Comparison of ENCODE assay signal across 25 cellular contexts in genomic region chr14:35236806-35237205, GRCh38. TPM values are rescaled to one million over a fixed set of nuclear protein-coding genes. Genes with fewer than 3 reads are reported as not detected.
A peak's percentile ranks its signal among the peaks of the same experiment; 100 is the strongest.
DNase-seq lines count a peak whose midpoint lies in the region; ATAC-seq, FAIRE-seq and TF ChIP-seq lines count a peak whose summit lies in the region.
"Had no signal": no experiment of that assay in that cellular context is flagged by ENCODE, and none has a peak within 500 bp of the region (broad histone marks: within the 10 kb centered on the region; RNA-seq: fewer than 3 reads in every experiment).

No MANE protein-coding gene starts in this region.

- H3K9me3 ChIP-seq in HepG2 (ENCODE audit: low read length) (no peaks in the 10 kb centered on the region), right lobe of liver (no peaks in the 10 kb centered on the region), IMR-90 (ENCODE audit: control insufficient read depth, insufficient read depth, low read length) (no peaks in the 10 kb centered on the region)
- H3K9me3 ChIP-seq: A549, Caco-2, SK-N-SH had no signal

- TF ChIP-seq POLR2A in HepG2 (IDR thresholded peaks at IDR 0.05; ENCODE audit: insufficient read depth in 1 of 2, low read depth in 2 of 2, low read length in 2 of 2) (no peak), right lobe of liver (IDR thresholded peaks at IDR 0.05) (no peak), IMR-90 (IDR thresholded peaks at IDR 0.05; ENCODE audit: low read depth, low read length) (no peak)

- no peak overlapping the region for H4K91ac ChIP-seq in IMR-90 (ENCODE audit: insufficient read depth, low read depth, low read length)

- in situ Hi-C loops in HepG2 (cut with HindIII; ENCODE audit: extremely low pct_ligation_motif_present, low pct_unique_long_range_greater_than_20kb): no loop called here
- in situ Hi-C loops in IMR-90 (cut with MboI; ENCODE audit: low sequenced_read_pairs): no loop called here

- H3K9me3 Mint-ChIP-seq in dendritic cell treated with granulocyte-macrophage colony-stimulating factor and Interleukin-4, amounts not matched to agents 40 ng/mL and 50 ng/mL, for 4 days: no peaks in the 10 kb centered on the region
- no peaks in the 10 kb centered on the region for H3K9me3 Mint-ChIP-seq in osteocyte (ENCODE audit: unreplicated experiment)
- H3K9me3 Mint-ChIP-seq: CD8-positive, alpha-beta T cell had no signal

- peaks cover 3 to 5% of the 10 kb centered on the region in 2 experiments; a peak in 3 of 5 replicates for H3K36me3 ChIP-seq in HepG2 (replicated peaks in 1 of 2; ENCODE audit: control insufficient read depth in 1 of 2, insufficient read depth in 2 of 2, low read length in 2 of 2)
- H3K36me3 ChIP-seq in right lobe of liver: no peaks in the 10 kb centered on the region
- H3K36me3 ChIP-seq in IMR-90 (ENCODE audit: control insufficient read depth, insufficient read depth, low read length): 0 out of 2 replicates have a peak, but pooled peaks cover 1% of the 10 kb centered on the region

- no peak overlapping the region for H3K4me3 Mint-ChIP-seq in dendritic cell treated with granulocyte-macrophage colony-stimulating factor and Interleukin-4, amounts not matched to agents 40 ng/mL and 50 ng/mL, for 4 days
- H3K4me3 Mint-ChIP-seq in osteocyte (ENCODE audit: unreplicated experiment): no peak overlapping the region
- H3K4me3 Mint-ChIP-seq: CD8-positive, alpha-beta T cell had no signal

- intact Hi-C loops in HepG2 (cut with micrococcal nuclease; ENCODE audit: unreplicated experiment): no loop called here
- intact Hi-C loops in right lobe of liver (cut with DNase I): no loop called here
- intact Hi-C loops in IMR-90 (cut with micrococcal nuclease): no loop called here
- intact Hi-C loops in dendritic cell treated with granulocyte-macrophage colony-stimulating factor and Interleukin-4, amounts not matched to agents 40 ng/mL and 50 ng/mL, for 4 days (cut with micrococcal nuclease): no loop called here

- CTCF ChIA-PET in HepG2 (lab: Yijun Ruan, JAX; ENCODE audit: low intra/inter-chr PET ratio, low total read pairs) (no interaction called here), IMR-90 (lab: Yijun Ruan, JAX) (no interaction called here)

- no peaks in the 10 kb centered on the region for H3K27me3 Mint-ChIP-seq in dendritic cell treated with granulocyte-macrophage colony-stimulating factor and Interleukin-4, amounts not matched to agents 40 ng/mL and 50 ng/mL, for 4 days
- no peaks in the 10 kb centered on the region for H3K27me3 Mint-ChIP-seq in osteocyte (ENCODE audit: unreplicated experiment)

- H3K4me1 ChIP-seq in HepG2 (ENCODE audit: insufficient read depth, low read length) (no peaks in the 10 kb centered on the region), right lobe of liver (peaks cover 0 to 6% (median 0%) of the 10 kb centered on the region in 4 donors), IMR-90 (ENCODE audit: control insufficient read depth, insufficient read depth, low read length) (no peaks in the 10 kb centered on the region)
- H3K4me1 ChIP-seq: A549, Caco-2 had no signal

- no peak overlapping the region for H2BK120ac ChIP-seq in IMR-90 (ENCODE audit: low read depth, low read length)

- H2AFZ ChIP-seq in HepG2 (ENCODE audit: low read length): no peak overlapping the region
- no peak overlapping the region for H2AFZ ChIP-seq in IMR-90 (replicated peaks; ENCODE audit: low read length, poor library complexity)

- POLR2A ChIA-PET in HepG2 (lab: Yijun Ruan, JAX) (no interaction called here), IMR-90 (lab: Charles Lee; ENCODE audit: unreplicated experiment) (no interaction called here)

- peaks cover 65% of the 10 kb centered on the region for H3K4me1 Mint-ChIP-seq in dendritic cell treated with granulocyte-macrophage colony-stimulating factor and Interleukin-4, amounts not matched to agents 40 ng/mL and 50 ng/mL, for 4 days (ENCODE audit: low read depth)
- no peaks in the 10 kb centered on the region for H3K4me1 Mint-ChIP-seq in osteocyte (ENCODE audit: unreplicated experiment)

- no peak overlapping the region for H3K18ac ChIP-seq in IMR-90 (ENCODE audit: low read depth, low read length)

- H3K27me3 ChIP-seq in HepG2 (ENCODE audit: control insufficient read depth in 1 of 2, insufficient read depth in 2 of 2, low read length in 2 of 2): no peaks in the 10 kb centered on the region; a peak in 1 of 5 replicates
- no peaks in the 10 kb centered on the region for H3K27me3 ChIP-seq in right lobe of liver
- no peaks in the 10 kb centered on the region for H3K27me3 ChIP-seq in IMR-90 (ENCODE audit: control insufficient read depth, insufficient read depth, low read length)

- H3K9ac ChIP-seq in HepG2 (ENCODE audit: insufficient read depth, low read depth, low read length) (no peak overlapping the region), IMR-90 (ENCODE audit: low read depth, low read length) (no peak overlapping the region)
- H3K9ac ChIP-seq: SK-N-SH had no signal

- H3K14ac ChIP-seq in IMR-90 (replicated peaks; ENCODE audit: low read depth, low read length): no peak overlapping the region

- no peak for ATAC-seq in HepG2
- ATAC-seq in right lobe of liver: no peak
- no peak for ATAC-seq in IMR-90 (ENCODE audit: low read depth)
- ATAC-seq in HG02840 (IDR thresholded peaks at IDR 0.05; ENCODE audit: low FRiP score, unreplicated experiment): no peak
- ATAC-seq: A549; CD8-positive, alpha-beta T cell; PC-3 had no signal

- WGBS in HepG2 (ENCODE audit: low lambda C conversion rate): 90% methylated on average over 2 of the region's 2 CpGs
- 94% methylated on average over 2 of the region's 2 CpGs for WGBS in right lobe of liver (ENCODE audit: insufficient coverage, low coverage, low lambda C conversion rate, missing lambda C conversion rate)
- WGBS in IMR-90 (ENCODE audit: extremely low coverage in 2 of 2, insufficient read length in 1 of 2), 2 experiments: no CpG with 5 or more reads among the region's 2 CpGs

- DNase-seq in HepG2 (ENCODE audit: low spot score) (no peak), right lobe of liver (no peak), IMR-90 (no peak), osteocyte (ENCODE audit: extremely low spot score, unreplicated experiment) (no peak), foreskin melanocyte (no peak)
- DNase-seq: Caco-2; CD8-positive, alpha-beta T cell; EL; GDM1; H7; KG1; MM.1S; NCI-H2029; NCI-H446 treated with DMSO at 0.1 percent for 48 hours; NCI-H526; NCI-H82; NK-92 treated with Interleukin-12 subunit alpha and Interleukin-12 subunit beta, amount 100 ng/mL, for 24 hours; PC-3; SK-N-SH; SW 1271 had no signal

- H2AK5ac ChIP-seq in IMR-90 (ENCODE audit: low read depth, low read length): no peak overlapping the region

- H4K8ac ChIP-seq in IMR-90 (ENCODE audit: low read depth in 2 of 2, low read length in 2 of 2): no peak overlapping the region

- no peak overlapping the region for H3K56ac ChIP-seq in IMR-90 (ENCODE audit: extremely low read depth, insufficient read depth, low read length)

- H4K20me1 ChIP-seq in HepG2 (ENCODE audit: insufficient read depth, low read length): no peaks in the 10 kb centered on the region
- H4K20me1 ChIP-seq in IMR-90 (ENCODE audit: insufficient read depth, low read length): no peaks in the 10 kb centered on the region; the same call in 1 of the 2 replicates

- H3K23ac ChIP-seq in IMR-90 (ENCODE audit: low read depth, low read length): no peak overlapping the region

- no peak overlapping the region for H3K4ac ChIP-seq in IMR-90 (ENCODE audit: low read depth, low read length)

- H2BK20ac ChIP-seq in IMR-90 (ENCODE audit: low read depth, low read length): no peak overlapping the region

- no peak overlapping the region for H2BK15ac ChIP-seq in IMR-90 (ENCODE audit: low read depth, low read length)

- H3K27ac Mint-ChIP-seq in dendritic cell treated with granulocyte-macrophage colony-stimulating factor and Interleukin-4, amounts not matched to agents 40 ng/mL and 50 ng/mL, for 4 days: peak overlapping the region; percentile 25
- H3K27ac Mint-ChIP-seq in osteocyte (ENCODE audit: unreplicated experiment): no peak overlapping the region
- H3K27ac Mint-ChIP-seq: CD8-positive, alpha-beta T cell had no signal

- BruUV-seq in HepG2 (replicated peaks; lab: Mats Ljungman, UMichigan) (no TSS peak), IMR-90 (replicated peaks; lab: Mats Ljungman, UMichigan) (no TSS peak)

- H3K27ac ChIP-seq in HepG2 (ENCODE audit: extremely low read length, insufficient read depth, low read length) (no peak overlapping the region), right lobe of liver (no peak overlapping the region), IMR-90 (ENCODE audit: insufficient read depth, low read length) (no peak overlapping the region)
- H3K27ac ChIP-seq: A549, C4-2B had no signal

- peaks cover 0 to 4% of the 10 kb centered on the region in 2 experiments; a peak in 1 of 4 replicates for H3K79me1 ChIP-seq in IMR-90 (ENCODE audit: low read depth in 1 of 2, low read length in 2 of 2)

- peak overlapping the region; percentile 13 for H2BK5ac ChIP-seq in IMR-90 (ENCODE audit: low read depth, low read length, poor library complexity, severe bottlenecking)

- H3K4me2 ChIP-seq in HepG2 (ENCODE audit: low read depth, low read length) (no peak overlapping the region), IMR-90 (ENCODE audit: low read depth, low read length) (no peak overlapping the region)
- H3K4me2 ChIP-seq: A549, SK-N-SH had no signal

- H3K4me3 ChIP-seq in HepG2 (replicated peaks in 1 of 3; ENCODE audit: insufficient read depth in 1 of 3, low read depth in 2 of 3, low read length in 3 of 3) (no peak overlapping the region), right lobe of liver (no peak overlapping the region), IMR-90 (ENCODE audit: insufficient read depth, low read depth, low read length) (no peak overlapping the region)
- H3K4me3 ChIP-seq: A549 had no signal

- no peak for TF ChIP-seq RAD21 in HepG2 (CRISPR knock-in tag; IDR thresholded peaks at IDR 0.05)
- TF ChIP-seq RAD21 in IMR-90 (IDR thresholded peaks at IDR 0.05; ENCODE audit: low read length): no peak

- no peak for TF ChIP-seq EP300 in HepG2 (IDR thresholded peaks at IDR 0.05; ENCODE audit: low read depth in 2 of 2, low read length in 2 of 2)
- no peak for TF ChIP-seq EP300 in HepG2 (CRISPR knock-in tag; IDR thresholded peaks at IDR 0.05; ENCODE audit: borderline replicate concordance)

- no peaks in the 10 kb centered on the region for H3K79me2 ChIP-seq in HepG2 (ENCODE audit: insufficient read depth, low read length)

- H4K5ac ChIP-seq in IMR-90 (ENCODE audit: low read depth, low read length): no peak overlapping the region

- no peak overlapping the region for H2AK9ac ChIP-seq in IMR-90 (replicated peaks; ENCODE audit: low read depth, low read length, poor library complexity)

- no peaks in the 10 kb centered on the region for H3K9me1 ChIP-seq in IMR-90 (ENCODE audit: insufficient read depth, low read length)

- dilution Hi-C loops in IMR-90 (cut with HindIII; ENCODE audit: low sequenced_read_pairs, unreplicated experiment): no loop called here

- TF ChIP-seq CTCF in HepG2 (CRISPR knock-in tag; IDR thresholded peaks at IDR 0.05): 0 out of 2 replicates have a peak, but pooled peaks have one; percentile 8
- TF ChIP-seq CTCF in right lobe of liver (IDR thresholded peaks at IDR 0.05): no peak
- no peak for TF ChIP-seq CTCF in IMR-90 (conservative IDR thresholded peaks at IDR 0.05; ENCODE audit: low read depth, low read length)
- TF ChIP-seq CTCF in osteocyte (IDR thresholded peaks at IDR 0.05): no peak

- FAIRE-seq in HepG2 (lab: Jason Lieb, UNC): no peak
- FAIRE-seq: A549, GM19239 had no signal

- peaks cover 5% of the 10 kb centered on the region for H3K36me3 Mint-ChIP-seq in dendritic cell treated with granulocyte-macrophage colony-stimulating factor and Interleukin-4, amounts not matched to agents 40 ng/mL and 50 ng/mL, for 4 days (ENCODE audit: low read depth)
- peaks cover 4% of the 10 kb centered on the region for H3K36me3 Mint-ChIP-seq in osteocyte (ENCODE audit: unreplicated experiment)

RNA-seq across cellular contexts. Expression of gene PSMA6, which starts 55.4 kb away (rescaled TPM):
- total RNA-seq in HepG2 (2016; rRNA removed; fragmentation: Illumina TruSeq; extraction: Trizol) (1,109 and 1,579 TPM in 2 replicates), right lobe of liver (100 to 1,000 TPM in 1 of 6 experiments, 10 to 100 TPM in 5; 66.9 to 122 (median 81.1) TPM), IMR-90 (2012; rRNA removed) (435 and 530 TPM in 2 replicates), osteocyte (137 and 146 TPM in 2 replicates)
- 1,013 and 1,135 TPM in 2 replicates for total RNA-seq in HepG2 (2016; cell fraction: cytosol; rRNA removed; fragmentation: Illumina TruSeq; extraction: Trizol; ENCODE audit: low read depth)
- total RNA-seq in HepG2 (2016; cell fraction: insoluble cytoplasmic fraction; rRNA removed; fragmentation: Illumina TruSeq; extraction: Trizol): 1,109 and 1,642 TPM in 2 replicates
- total RNA-seq in HepG2 (2016; cell fraction: membrane; rRNA removed; fragmentation: Illumina TruSeq; extraction: Trizol): 682 and 685 TPM in 2 replicates
- total RNA-seq in HepG2 (2016; cell fraction: nucleus; rRNA removed; fragmentation: Illumina TruSeq; extraction: Trizol): 388 and 421 TPM in 2 replicates
- polyA plus RNA-seq in HepG2 (2011; rRNA removed) (399 and 525 TPM in 2 replicates), IMR-90 (2012; rRNA removed) (171 and 184 TPM in 2 replicates)
- 367 and 461 TPM in 2 replicates for polyA plus RNA-seq in HepG2 (2011; cell fraction: cytosol; rRNA removed)
- 108 and 120 TPM in 2 replicates for polyA plus RNA-seq in HepG2 (2011; cell fraction: nucleus; rRNA removed)
- 473 and 515 TPM in 2 replicates for polyA plus RNA-seq in HepG2 (2012)
- polyA plus RNA-seq in HepG2 (2016; cell fraction: cytosol; fragmentation: Illumina TruSeq; extraction: Trizol; ENCODE audit: low read depth): 709 and 762 TPM in 2 replicates
- 1,270 and 1,369 TPM in 2 replicates for polyA plus RNA-seq in HepG2 (2016; cell fraction: insoluble cytoplasmic fraction; fragmentation: Illumina TruSeq; extraction: Trizol; ENCODE audit: low read depth)
- polyA plus RNA-seq in HepG2 (2016; cell fraction: membrane; fragmentation: Illumina TruSeq; extraction: Trizol; ENCODE audit: low read depth): 468 and 473 TPM in 2 replicates
- polyA plus RNA-seq in HepG2 (2016; cell fraction: nucleus; fragmentation: Illumina TruSeq; extraction: Trizol; ENCODE audit: insufficient read depth, low read depth): 530 and 538 TPM in 2 replicates
- polyA minus RNA-seq in HepG2 (2011; rRNA and poly(A)+ RNA removed; ENCODE audit: low replicate concordance): 141 and 189 TPM in 2 replicates
- 181 and 205 TPM in 2 replicates for polyA minus RNA-seq in HepG2 (2011; cell fraction: cytosol; rRNA and poly(A)+ RNA removed)
- polyA minus RNA-seq in HepG2 (2011; cell fraction: nucleus; rRNA and poly(A)+ RNA removed): 139 and 166 TPM in 2 replicates
- 113 and 127 TPM in 2 replicates for polyA plus RNA-seq in IMR-90 (2012; cell fraction: cytosol; rRNA removed)
- polyA plus RNA-seq in IMR-90 (2012; cell fraction: nucleus; rRNA removed; ENCODE audit: low replicate concordance): 32.2 and 124 TPM in 2 replicates
